Comparison of ENCODE assay signal across 17 cellular contexts in genomic region chr18:35938158-35938557, GRCh38.
A peak's percentile ranks its signal among the peaks of the same experiment; 100 is the strongest.
DNase-seq lines count a peak whose midpoint lies in the region; ATAC-seq and TF ChIP-seq lines count a peak whose summit lies in the region.
"Had no signal": no experiment of that assay in that cellular context is flagged by ENCODE, and none has a peak within 500 bp of the region (broad histone marks: within the 10 kb centered on the region; RNA-seq: fewer than 3 reads in every experiment).

No MANE protein-coding gene starts in this region.

- H3K79me1 ChIP-seq in trophoblast cell (ENCODE audit: low read length), result peaks cover 2% of the 10 kb centered on the region

- CTCF ChIA-PET in Panc1 (lab: Charles Lee), result no interaction called here

- no TSS peak for BruUV-seq in Panc1 (replicated peaks; lab: Mats Ljungman, UMichigan)

- H4K91ac ChIP-seq in trophoblast cell (ENCODE audit: low read depth, low read length), result no peak overlapping the region

- H2BK12ac ChIP-seq in trophoblast cell (ENCODE audit: low read length), result no peak overlapping the region

- no peaks in the 10 kb centered on the region for H4K20me1 ChIP-seq in GM23248 (ENCODE audit: insufficient read depth)

- H3K9me3 ChIP-seq in GM23248 (ENCODE audit: low read depth), result no peaks in the 10 kb centered on the region
- no peaks in the 10 kb centered on the region for H3K9me3 ChIP-seq in Panc1 (ENCODE audit: control insufficient read depth, insufficient read depth, low read depth, low read length)
- peaks cover 2% of the 10 kb centered on the region for H3K9me3 ChIP-seq in trophoblast cell (ENCODE audit: insufficient read depth, low read depth, low read length)
- H3K9me3 ChIP-seq: mucosa of descending colon, sigmoid colon, thyroid gland had no signal

- H3K27me3 ChIP-seq in GM23248 (replicated peaks; ENCODE audit: insufficient read depth) (no peaks in the 10 kb centered on the region; the same call in 1 of the 2 replicates), Panc1 (ENCODE audit: control insufficient read depth, insufficient read depth, low read length) (no peaks in the 10 kb centered on the region), trophoblast cell (ENCODE audit: insufficient read depth, low read length) (no peaks in the 10 kb centered on the region), brain microvascular endothelial cell (replicated peaks) (no peaks in the 10 kb centered on the region)
- H3K27me3 ChIP-seq: sigmoid colon, thyroid gland had no signal

- H2BK5ac ChIP-seq in trophoblast cell (ENCODE audit: low read depth, low read length, poor library complexity), result no peak overlapping the region

- no peak overlapping the region for H3K4me3 ChIP-seq in GM23248
- no peak overlapping the region for H3K4me3 ChIP-seq in Panc1 (ENCODE audit: low read depth in 2 of 2, low read length in 2 of 2)
- H3K4me3 ChIP-seq in trophoblast cell (ENCODE audit: low read depth, low read length), result no peak overlapping the region
- H3K4me3 ChIP-seq in brain microvascular endothelial cell (ENCODE audit: low read depth, low read length), result no peak overlapping the region
- H3K4me3 ChIP-seq: mucosa of descending colon, sigmoid colon, thyroid gland had no signal

- no peak overlapping the region for H2AFZ ChIP-seq in GM23248
- no peak overlapping the region for H2AFZ ChIP-seq in trophoblast cell (ENCODE audit: insufficient read depth, low read length, poor library complexity)

- H3K23ac ChIP-seq in trophoblast cell (ENCODE audit: low read length), result no peak overlapping the region

- no peaks in the 10 kb centered on the region for H3F3A ChIP-seq in GM23248 (ENCODE audit: insufficient read depth)

- H3K18ac ChIP-seq in trophoblast cell (ENCODE audit: low read length), result no peak overlapping the region

- no peaks in the 10 kb centered on the region for H3K4me1 ChIP-seq in GM23248 (ENCODE audit: insufficient read depth)
- peaks cover 57% of the 10 kb centered on the region for H3K4me1 ChIP-seq in Panc1 (ENCODE audit: control insufficient read depth, insufficient read depth, low read length)
- peaks cover 0 to 6% of the 10 kb centered on the region in 2 experiments for H3K4me1 ChIP-seq in trophoblast cell (ENCODE audit: control insufficient read depth in 1 of 2, insufficient read depth in 2 of 2, low read length in 2 of 2)
- H3K4me1 ChIP-seq: sigmoid colon, thyroid gland had no signal

- H3K9me2 ChIP-seq in GM23248 (ENCODE audit: insufficient read depth), result no peaks in the 10 kb centered on the region

- no peak overlapping the region for H2BK120ac ChIP-seq in trophoblast cell (ENCODE audit: insufficient read depth, low read length, poor library complexity)

- in situ Hi-C loops in GM23248 (cut with MboI), result no loop called here
- in situ Hi-C loops in Panc1 (cut with HindIII; ENCODE audit: low pct_unique_long_range_greater_than_20kb, low sequenced_read_pairs), result no loop called here
- in situ Hi-C loops in brain microvascular endothelial cell (cut with HindIII; ENCODE audit: low pct_ligation_motif_present, low sequenced_read_pairs), result no loop called here

- peak; percentile 80 for ATAC-seq in Panc1
- ATAC-seq: activated T-cell treated with anti-CD3 and anti-CD28 coated beads, Interleukin-2, amount 50 U/mL, for 72 hours; mucosa of descending colon had no signal

- no peak for TF ChIP-seq CTCF in Panc1 (IDR thresholded peaks at IDR 0.05)
- no peak for TF ChIP-seq CTCF in brain microvascular endothelial cell (IDR thresholded peaks at IDR 0.05; ENCODE audit: low read depth, low read length, missing control alignments)

- H4K8ac ChIP-seq in trophoblast cell (ENCODE audit: low read depth, low read length), result no peak overlapping the region

- no peak overlapping the region for H3K4ac ChIP-seq in trophoblast cell (ENCODE audit: low read depth, low read length)

- H3K9ac ChIP-seq in GM23248 (no peak overlapping the region), trophoblast cell (ENCODE audit: low read length) (no peak overlapping the region)

- H3K4me2 ChIP-seq in GM23248 (ENCODE audit: unreplicated experiment) (no peak overlapping the region), trophoblast cell (ENCODE audit: low read length) (no peak overlapping the region)

- H3K36me3 ChIP-seq in GM23248 (ENCODE audit: low read depth), result no peaks in the 10 kb centered on the region
- no peaks in the 10 kb centered on the region; the same call in 1 of the 2 replicates for H3K36me3 ChIP-seq in Panc1 (ENCODE audit: control insufficient read depth, insufficient read depth, low read length)
- no peaks in the 10 kb centered on the region for H3K36me3 ChIP-seq in trophoblast cell (ENCODE audit: control insufficient read depth in 1 of 2, insufficient read depth in 2 of 2, low read length in 2 of 2)
- no peaks in the 10 kb centered on the region for H3K36me3 ChIP-seq in brain microvascular endothelial cell (replicated peaks)
- H3K36me3 ChIP-seq: sigmoid colon, thyroid gland had no signal

- H3K79me2 ChIP-seq in GM23248 (ENCODE audit: insufficient read depth) (no peaks in the 10 kb centered on the region), trophoblast cell (ENCODE audit: control insufficient read depth, insufficient read depth, low read length, poor library complexity) (no peaks in the 10 kb centered on the region)

- no peak overlapping the region for H4K12ac ChIP-seq in trophoblast cell (ENCODE audit: low read depth, low read length)

- no peak overlapping the region for H3K14ac ChIP-seq in trophoblast cell (ENCODE audit: low read length)

- no peak overlapping the region for H2AK5ac ChIP-seq in trophoblast cell (ENCODE audit: low read length)

- H3K27ac ChIP-seq in GM23248 (no peak overlapping the region), Panc1 (ENCODE audit: low read length) (peak overlapping the region; percentile 95), trophoblast cell (ENCODE audit: low read depth, low read length) (no peak overlapping the region), brain microvascular endothelial cell (no peak overlapping the region)
- H3K27ac ChIP-seq: sigmoid colon, thyroid gland had no signal

- 8 to 12% methylated on average over 1 of the region's 1 CpG for WGBS in GM23248 (ENCODE audit: low coverage in 1 of 2, low lambda C conversion rate in 2 of 2, missing lambda C conversion rate in 2 of 2), 2 experiments
- WGBS in trophoblast cell (ENCODE audit: extremely low coverage, insufficient coverage, insufficient read length), result no CpG with 5 or more reads among the region's 1 CpG

- POLR2A ChIA-PET in Panc1 (lab: Charles Lee), result no interaction called here

- DNase-seq in GM23248, result peak; percentile 26
- no peak for DNase-seq in Panc1 (ENCODE audit: low read depth, low spot score)
- peak; percentile 61 for DNase-seq in dedifferentiated amniotic fluid mesenchymal stem cell (ENCODE audit: extremely low spot score)
- DNase-seq in trophoblast cell, result peak; percentile 9 to 59
- no peak for DNase-seq in SK-N-DZ (ENCODE audit: low spot score)
- DNase-seq in activated CD4-positive, alpha-beta T cell treated with anti-CD3 and anti-CD28 coated beads for 1 hour, result no peak
- DNase-seq in hypothalamus (lab: John Stamatoyannopoulos, UW), result no peak
- no peak for DNase-seq in brain microvascular endothelial cell
- DNase-seq: activated CD4-positive, alpha-beta memory T cell treated with anti-CD3 and anti-CD28 coated beads, Interleukin-2, amount 10 ng/mL, durations not matched to agents 7 days and 5 days; activated T-cell treated with anti-CD3 and anti-CD28 coated beads, Interleukin-2, amount 50 U/mL, for 72 hours; DND-41; H7; left cardiac atrium; mucosa of descending colon; sigmoid colon; stimulated activated CD4-positive, alpha-beta T cell treated with anti-CD3 and anti-CD28 coated beads, Interleukin-4, amount 100 ng/mL, for 24 hours; thyroid gland had no signal

- intact Hi-C loops in Panc1 (cut with micrococcal nuclease; ENCODE audit: unreplicated experiment), result no loop called here

Comparison
In these comparisons a context has a peak if more than half of its experiments do, and no peak if none do; other contexts are left out.
1. DNase-seq: peak in GM23248 (single experiment), dedifferentiated amniotic fluid mesenchymal stem cell (single experiment) and trophoblast cell (2 of 2); none in Panc1 (single experiment), SK-N-DZ (single experiment), activated CD4-positive, alpha-beta T cell treated with anti-CD3 and anti-CD28 coated beads for 1 hour (single experiment), hypothalamus (0 of 51) and brain microvascular endothelial cell (single experiment).